Comparison of ENCODE assay signal across 19 cellular contexts in the genomic region with DNA sequence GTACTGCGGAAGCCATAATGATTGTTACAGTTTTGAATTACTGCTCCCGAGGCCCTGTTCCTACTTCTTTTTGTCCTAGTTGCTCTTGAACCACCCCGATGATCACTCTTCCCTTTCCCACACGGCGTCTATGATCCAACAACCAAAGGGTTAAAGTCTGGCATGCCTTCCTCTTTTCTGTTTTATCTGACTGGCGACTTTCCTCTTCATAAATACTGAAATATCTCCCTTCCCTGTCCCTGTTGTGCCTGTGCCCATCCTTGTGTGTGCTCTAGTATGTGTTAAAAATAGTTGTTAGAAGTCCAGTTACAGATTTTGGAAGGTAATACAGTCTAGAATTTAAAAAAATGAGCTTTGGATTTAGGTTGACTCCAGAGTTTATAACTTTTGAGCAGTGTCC.
DNase-seq lines count a peak whose midpoint lies in the region; ATAC-seq, FAIRE-seq and TF ChIP-seq lines count a peak whose summit lies in the region.
"Had no signal": no experiment of that assay in that cellular context is flagged by ENCODE, and none has a peak within 500 bp of the region (broad histone marks: within the 10 kb centered on the region; RNA-seq: fewer than 3 reads in every experiment).

No MANE protein-coding gene starts in this region.

- TF ChIP-seq CTCF in GM12878 (IDR thresholded peaks at IDR 0.05 in 2 of 3, conservative IDR thresholded peaks at IDR 0.05 in 1 of 3; ENCODE audit: control insufficient read depth in 2 of 3, extremely low read depth in 1 of 3, insufficient read depth in 1 of 3, low read depth in 3 of 3, low read length in 3 of 3) (no peak), stomach (IDR thresholded peaks at IDR 0.05) (no peak)

- peaks cover 41% of the 10 kb centered on the region for H3K79me2 ChIP-seq in GM12878 (ENCODE audit: control insufficient read depth, insufficient read depth, low read length)

- H4K20me1 ChIP-seq in GM12878 (ENCODE audit: control insufficient read depth, insufficient read depth): no peaks in the 10 kb centered on the region

- POLR2A ChIA-PET in GM12878 (lab: Charles Lee): no interaction called here

- no peak overlapping the region for H3K4me2 ChIP-seq in GM12878 (ENCODE audit: control insufficient read depth, insufficient read depth)
- H3K4me2 ChIP-seq: PC-9 had no signal

- no peak for TF ChIP-seq RAD21 in GM12878 (IDR thresholded peaks at IDR 0.05; ENCODE audit: insufficient read depth, low read depth, low read length)

- peaks cover 17% of the 10 kb centered on the region for H3K36me3 Mint-ChIP-seq in stimulated activated naive CD8-positive, alpha-beta T cell treated with anti-CD3 and anti-CD28 coated beads, Interleukin-15, Interleukin-2, amounts not matched to agents 100 ng/mL and 50 ng/mL, for 24 hours (ENCODE audit: low read depth)

- no peak overlapping the region for H2AFZ ChIP-seq in GM12878 (ENCODE audit: control insufficient read depth, low read depth, low read length)
- H2AFZ ChIP-seq: parathyroid adenoma, PC-9 had no signal

- H3K4me1 ChIP-seq in GM12878 (ENCODE audit: control insufficient read depth, insufficient read depth, low read length) (peaks cover 5% of the 10 kb centered on the region), mesodermal cell (ENCODE audit: control insufficient read depth, insufficient read depth, low read length, poor library complexity, severe bottlenecking) (peaks cover 28% of the 10 kb centered on the region), stomach (peaks cover 0 to 13% (median 6%) of the 10 kb centered on the region in 4 donors)
- H3K4me1 ChIP-seq: parathyroid adenoma had no signal

- no peak overlapping the region for H3K9ac ChIP-seq in GM12878 (ENCODE audit: control insufficient read depth, insufficient read depth, low read length)
- H3K9ac ChIP-seq: parathyroid adenoma had no signal

- TF ChIP-seq POLR2A in GM12878 (IDR thresholded peaks at IDR 0.05; ENCODE audit: low read depth, low read length) (no peak), stomach (IDR thresholded peaks at IDR 0.05) (no peak)

- WGBS in GM12878 (ENCODE audit: insufficient coverage, insufficient replicate concordance, low lambda C conversion rate, missing lambda C conversion rate): 97% methylated on average over 6 of the region's 6 CpGs
- WGBS in mesodermal cell (ENCODE audit: insufficient coverage in 2 of 2), 2 experiments: 62 to 71% methylated on average over 5 of the region's 6 CpGs
- 60 to 76% (median 71%) methylated on average over 6 of the region's 6 CpGs for WGBS in stomach, 5 donors

- H3K36me3 ChIP-seq in GM12878 (ENCODE audit: control insufficient read depth in 2 of 2, insufficient read depth in 2 of 2, low read length in 1 of 2): no peaks in the 10 kb centered on the region
- H3K36me3 ChIP-seq in mesodermal cell (ENCODE audit: control insufficient read depth, insufficient read depth, low read length): peaks cover 7% of the 10 kb centered on the region
- H3K36me3 ChIP-seq in stomach: no peaks in the 10 kb centered on the region
- H3K36me3 ChIP-seq: spleen had no signal

- H3K27me3 ChIP-seq in GM12878 (replicated peaks in 1 of 2; ENCODE audit: control insufficient read depth in 2 of 2, insufficient read depth in 2 of 2, low read length in 1 of 2): no peaks in the 10 kb centered on the region
- H3K27me3 ChIP-seq in stomach: no peaks in the 10 kb centered on the region
- H3K27me3 ChIP-seq: spleen had no signal

- H3K27ac ChIP-seq in GM12878 (ENCODE audit: control insufficient read depth, insufficient read depth) (no peak overlapping the region), mesodermal cell (ENCODE audit: low read depth, low read length, severe bottlenecking) (peak overlapping the region; percentile 82), stomach (no peak overlapping the region)
- H3K27ac ChIP-seq: parathyroid adenoma, PC-9, spleen had no signal

- DNase-seq in stimulated activated naive CD8-positive, alpha-beta T cell treated with anti-CD3 and anti-CD28 coated beads, Interleukin-15, Interleukin-2, amounts not matched to agents 100 U/mL and 50 U/mL, for 24 hours: no peak
- DNase-seq in GM12878 (ENCODE audit: low read depth, low spot score) (no peak), stomach (no peak), NCI-H69 (lab: John Stamatoyannopoulos, UW) (no peak), NCI-H1436 treated with DMSO at 0.1 percent for 48 hours (lab: John Stamatoyannopoulos, UW) (no peak)
- no peak for DNase-seq in activated CD8-positive, alpha-beta memory T cell treated with anti-CD3 and anti-CD28 coated beads, Interleukin-2, amount 50 U/mL, for 48 hours
- DNase-seq: COR-L47, midbrain, NCI-H187 treated with DMSO at 0.1 percent for 48 hours, NCI-H510A, PC-9, spleen had no signal

- H3K27ac Mint-ChIP-seq in stimulated activated naive CD8-positive, alpha-beta T cell treated with anti-CD3 and anti-CD28 coated beads, Interleukin-15, Interleukin-2, amounts not matched to agents 100 ng/mL and 50 ng/mL, for 24 hours: peak overlapping the region; percentile 56

- ATAC-seq in stimulated activated naive CD8-positive, alpha-beta T cell treated with anti-CD3 and anti-CD28 coated beads, Interleukin-15, Interleukin-2, amounts not matched to agents 100 U/mL and 50 U/mL, for 24 hours: no peak
- ATAC-seq in GM12878: no peak
- ATAC-seq: SK-N-SH treated with all-trans-retinoic acid at 6 μM for 48 hours had no signal

- no peaks in the 10 kb centered on the region for H3K27me3 Mint-ChIP-seq in stimulated activated naive CD8-positive, alpha-beta T cell treated with anti-CD3 and anti-CD28 coated beads, Interleukin-15, Interleukin-2, amounts not matched to agents 100 ng/mL and 50 ng/mL, for 24 hours
- H3K27me3 Mint-ChIP-seq: central memory CD8-positive, alpha-beta T cell had no signal

- H3K9me3 ChIP-seq in GM12878 (replicated peaks; ENCODE audit: control insufficient read depth, insufficient read depth, low read length): peaks cover 1% of the 10 kb centered on the region; the same call in 2 of the 3 replicates
- H3K9me3 ChIP-seq in mesodermal cell (ENCODE audit: control insufficient read depth, low read length): peaks cover 3% of the 10 kb centered on the region
- H3K9me3 ChIP-seq in stomach: no peaks in the 10 kb centered on the region
- H3K9me3 ChIP-seq: spleen had no signal

- H3K4me3 ChIP-seq in GM12878: no peak overlapping the region
- H3K4me3 ChIP-seq in mesodermal cell (ENCODE audit: extremely low read depth, insufficient read depth, low read length, poor library complexity, severe bottlenecking): no peak overlapping the region
- no peak overlapping the region for H3K4me3 ChIP-seq in stomach
- H3K4me3 ChIP-seq: PC-9, spleen had no signal

- FAIRE-seq in GM12878 (lab: Jason Lieb, UNC): no peak
- FAIRE-seq: endometrium had no signal

- RAD21 ChIA-PET in GM12878 (lab: Charles Lee; ENCODE audit: unreplicated experiment): interaction anchor here (1.0 to 1.7 kb wide), 3 partner anchors 11 to 167 kb away, joined by 3 to 7 read pairs (median 3); no protein-coding TSS in a partner anchor

- CTCF ChIA-PET in GM12878 (lab: Yijun Ruan, JAX): interaction anchor here (0.9 kb wide), 1 partner anchor 152 kb away, joined by 3 read pairs; no protein-coding TSS in a partner anchor

- BruUV-seq in GM12878 (replicated peaks; lab: Mats Ljungman, UMichigan): no TSS peak

- TF ChIP-seq EP300 in GM12878 (IDR thresholded peaks at IDR 0.05; ENCODE audit: borderline replicate concordance in 1 of 2, control insufficient read depth in 1 of 2, low read depth in 2 of 2, low read length in 2 of 2) (no peak), stomach (IDR thresholded peaks at IDR 0.05) (no peak)

- peaks cover 65% of the 10 kb centered on the region for H3K4me1 Mint-ChIP-seq in stimulated activated naive CD8-positive, alpha-beta T cell treated with anti-CD3 and anti-CD28 coated beads, Interleukin-15, Interleukin-2, amounts not matched to agents 100 ng/mL and 50 ng/mL, for 24 hours (ENCODE audit: low read depth)

- intact Hi-C loops in GM12878 (cut with micrococcal nuclease; ENCODE audit: unreplicated experiment) (no loop called here), stomach (cut with DNase I; ENCODE audit: low total_unique reads) (no loop called here)

- in situ Hi-C loops in GM12878 (cut with MboI): no loop called here

- peaks cover 5% of the 10 kb centered on the region for H3K9me3 Mint-ChIP-seq in stimulated activated naive CD8-positive, alpha-beta T cell treated with anti-CD3 and anti-CD28 coated beads, Interleukin-15, Interleukin-2, amounts not matched to agents 100 ng/mL and 50 ng/mL, for 24 hours
- H3K9me3 Mint-ChIP-seq: activated naive CD4-positive, alpha-beta T cell treated with anti-CD3 and anti-CD28 coated beads, Interleukin-2, amount 50 U/mL, for 72 hours; central memory CD8-positive, alpha-beta T cell had no signal

- SMC1A ChIA-PET in GM12878 (lab: Charles Lee; ENCODE audit: uncharacterized antibody, unreplicated experiment): interaction anchor here (1.1 to 1.7 kb wide), 3 partner anchors 10 to 51 kb away, joined by 3 to 8 read pairs (median 3); no protein-coding TSS in a partner anchor

- H3K4me3 Mint-ChIP-seq in stimulated activated naive CD8-positive, alpha-beta T cell treated with anti-CD3 and anti-CD28 coated beads, Interleukin-15, Interleukin-2, amounts not matched to agents 100 ng/mL and 50 ng/mL, for 24 hours: no peak overlapping the region
- H3K4me3 Mint-ChIP-seq: central memory CD8-positive, alpha-beta T cell had no signal

TF ChIP-seq in GM12878, 131 proteins besides CTCF, POLR2A, EP300 and RAD21:
- TF ChIP-seq, protein P1, sequence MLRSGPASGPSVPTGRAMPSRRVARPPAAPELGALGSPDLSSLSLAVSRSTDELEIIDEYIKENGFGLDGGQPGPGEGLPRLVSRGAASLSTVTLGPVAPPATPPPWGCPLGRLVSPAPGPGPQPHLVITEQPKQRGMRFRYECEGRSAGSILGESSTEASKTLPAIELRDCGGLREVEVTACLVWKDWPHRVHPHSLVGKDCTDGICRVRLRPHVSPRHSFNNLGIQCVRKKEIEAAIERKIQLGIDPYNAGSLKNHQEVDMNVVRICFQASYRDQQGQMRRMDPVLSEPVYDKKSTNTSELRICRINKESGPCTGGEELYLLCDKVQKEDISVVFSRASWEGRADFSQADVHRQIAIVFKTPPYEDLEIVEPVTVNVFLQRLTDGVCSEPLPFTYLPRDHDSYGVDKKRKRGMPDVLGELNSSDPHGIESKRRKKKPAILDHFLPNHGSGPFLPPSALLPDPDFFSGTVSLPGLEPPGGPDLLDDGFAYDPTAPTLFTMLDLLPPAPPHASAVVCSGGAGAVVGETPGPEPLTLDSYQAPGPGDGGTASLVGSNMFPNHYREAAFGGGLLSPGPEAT (IDR thresholded peaks at IDR 0.05; ENCODE audit: low read depth): no peak
- peak; percentile 17; the same call in 1 of the 2 replicates for TF ChIP-seq SPI1 (IDR thresholded peaks at IDR 0.05; ENCODE audit: borderline replicate concordance, insufficient read depth, low read depth, low read length)
